Comparison of ENCODE assay signal across 13 cellular contexts in genomic region chr1:154840557-154841176, GRCh38. TPM values are rescaled to one million over a fixed set of nuclear protein-coding genes. Genes with fewer than 3 reads are reported as not detected.
A peak's percentile ranks its signal among the peaks of the same experiment; 100 is the strongest.
DNase-seq lines count a peak whose midpoint lies in the region; ATAC-seq and TF ChIP-seq lines count a peak whose summit lies in the region.
"Had no signal": no experiment of that assay in that cellular context is flagged by ENCODE, and none has a peak within 500 bp of the region (broad histone marks: within the 10 kb centered on the region; RNA-seq: fewer than 3 reads in every experiment).

No MANE protein-coding gene starts in this region.

- peak; percentile 62 for ATAC-seq in IMR-90 (ENCODE audit: low read depth)
- no peak for ATAC-seq in gastroesophageal sphincter
- no peak for ATAC-seq in body of pancreas

- H3K9me3 Mint-ChIP-seq in nephron = no peaks in the 10 kb centered on the region

- no peak overlapping the region for H3K4ac ChIP-seq in IMR-90 (ENCODE audit: low read depth, low read length)

- no peak overlapping the region for H4K91ac ChIP-seq in IMR-90 (ENCODE audit: insufficient read depth, low read depth, low read length)

- no peaks in the 10 kb centered on the region for H3K36me3 ChIP-seq in ACC112 (ENCODE audit: insufficient read depth, low read length)
- no peaks in the 10 kb centered on the region for H3K36me3 ChIP-seq in IMR-90 (ENCODE audit: control insufficient read depth, insufficient read depth, low read length)
- H3K36me3 ChIP-seq in gastroesophageal sphincter = no peaks in the 10 kb centered on the region
- no peaks in the 10 kb centered on the region for H3K36me3 ChIP-seq in body of pancreas (replicated peaks in 1 of 2; ENCODE audit: insufficient read depth in 1 of 2, low read depth in 2 of 2)
- H3K36me3 ChIP-seq: upper lobe of left lung had no signal

- H2AFZ ChIP-seq in ACC112 (ENCODE audit: low read length, unreplicated experiment) (peak overlapping the region; percentile 51), IMR-90 (replicated peaks; ENCODE audit: low read length, poor library complexity) (peak overlapping the region; percentile 77)

- peak overlapping the region; percentile 73 for H4K5ac ChIP-seq in IMR-90 (ENCODE audit: low read depth, low read length)

- BruUV-seq in IMR-90 (replicated peaks; lab: Mats Ljungman, UMichigan) = no TSS peak

- peaks cover 6% of the 10 kb centered on the region for H3K4me1 ChIP-seq in ACC112 (ENCODE audit: control insufficient read depth, insufficient read depth, low read length, unreplicated experiment)
- H3K4me1 ChIP-seq in IMR-90 (ENCODE audit: control insufficient read depth, insufficient read depth, low read length) = peaks cover 10% of the 10 kb centered on the region; the same call in 1 of the 2 replicates
- peaks cover 0 to 34% (median 0%) of the 10 kb centered on the region in 3 donors for H3K4me1 ChIP-seq in gastroesophageal sphincter
- H3K4me1 ChIP-seq in body of pancreas = peaks cover under 1% of the 10 kb centered on the region

- H4K8ac ChIP-seq in IMR-90 (ENCODE audit: low read depth in 2 of 2, low read length in 2 of 2) = peak overlapping the region; percentile 70 to 85

- H3K27ac ChIP-seq in ACC112 (ENCODE audit: low read depth, low read length) (no peak overlapping the region), IMR-90 (ENCODE audit: insufficient read depth, low read length) (peak overlapping the region; percentile 12; the same call in 1 of the 2 replicates), gastroesophageal sphincter (peak overlapping the region in 2 of 4 donors; percentile 51 to 52), body of pancreas (no peak overlapping the region)

- no peak overlapping the region for H2BK20ac ChIP-seq in IMR-90 (ENCODE audit: low read depth, low read length)

- TF ChIP-seq CTCF in IMR-90 (conservative IDR thresholded peaks at IDR 0.05; ENCODE audit: low read depth, low read length) = no peak
- no peak for TF ChIP-seq CTCF in nephron (IDR thresholded peaks at IDR 0.05; ENCODE audit: unreplicated experiment in 3 of 3)
- no peak for TF ChIP-seq CTCF in lower leg skin (IDR thresholded peaks at IDR 0.05)
- TF ChIP-seq CTCF in gastroesophageal sphincter (IDR thresholded peaks at IDR 0.05) = no peak
- TF ChIP-seq CTCF in body of pancreas (IDR thresholded peaks at IDR 0.05) = no peak

- H3K27me3 ChIP-seq in ACC112 (ENCODE audit: insufficient read depth, low read length) = no peaks in the 10 kb centered on the region; the same call in 1 of the 2 replicates
- H3K27me3 ChIP-seq in IMR-90 (ENCODE audit: control insufficient read depth, insufficient read depth, low read length) = peaks cover 46% of the 10 kb centered on the region
- no peaks in the 10 kb centered on the region for H3K27me3 ChIP-seq in gastroesophageal sphincter
- H3K27me3 ChIP-seq in body of pancreas = no peaks in the 10 kb centered on the region
- H3K27me3 ChIP-seq: upper lobe of left lung had no signal

- no peaks in the 10 kb centered on the region; the same call in 1 of the 2 replicates for H3K9me1 ChIP-seq in IMR-90 (ENCODE audit: insufficient read depth, low read length)

- TF ChIP-seq RAD21 in IMR-90 (IDR thresholded peaks at IDR 0.05; ENCODE audit: low read length) = no peak

- H3K14ac ChIP-seq in IMR-90 (replicated peaks; ENCODE audit: low read depth, low read length) = 0 out of 2 replicates have a peak overlapping the region, but pooled peaks have one; percentile 48

- H3K27me3 Mint-ChIP-seq in nephron (ENCODE audit: low read depth) = peaks cover 3% of the 10 kb centered on the region

- no CpG with 5 or more reads among the region's 12 CpGs for WGBS in IMR-90 (ENCODE audit: extremely low coverage in 2 of 2, insufficient read length in 1 of 2), 2 experiments
- 75 to 84% methylated on average over 12 of the region's 12 CpGs for WGBS in lower leg skin, 2 donors
- WGBS in gastroesophageal sphincter (ENCODE audit: low coverage in 1 of 2), 2 donors = 55% methylated on average over 7 of the region's 12 CpGs; no CpG with 5 or more reads in 1 of the 2 donors
- 65 to 67% methylated on average over 5 to 12 of the region's 12 CpGs for WGBS in body of pancreas, 2 donors

- H3K9me3 ChIP-seq in IMR-90 (ENCODE audit: control insufficient read depth, insufficient read depth, low read length) = no peaks in the 10 kb centered on the region
- no peaks in the 10 kb centered on the region for H3K9me3 ChIP-seq in gastroesophageal sphincter
- H3K9me3 ChIP-seq in body of pancreas = no peaks in the 10 kb centered on the region
- H3K9me3 ChIP-seq: upper lobe of left lung had no signal

- dilution Hi-C loops in IMR-90 (cut with HindIII; ENCODE audit: low sequenced_read_pairs, unreplicated experiment) = no loop called here

- no peaks in the 10 kb centered on the region for H3K79me2 ChIP-seq in ACC112 (ENCODE audit: control insufficient read depth, insufficient read depth, low read length, unreplicated experiment)

- no peaks in the 10 kb centered on the region for H3K36me3 Mint-ChIP-seq in nephron (ENCODE audit: low read depth)

- peak overlapping the region; percentile 98 to 99 (median 98) for H3K27ac Mint-ChIP-seq in nephron

- peak overlapping the region; percentile 29; the same call in 1 of the 2 replicates for H3K9ac ChIP-seq in IMR-90 (ENCODE audit: low read depth, low read length)

- peak overlapping the region; percentile 6 to 60 (median 49) for H3K4me3 Mint-ChIP-seq in nephron

- H3K4me3 ChIP-seq in ACC112 (ENCODE audit: low read depth, low read length) = no peak overlapping the region
- H3K4me3 ChIP-seq in IMR-90 (ENCODE audit: insufficient read depth, low read depth, low read length) = no peak overlapping the region
- H3K4me3 ChIP-seq in lower leg skin (ENCODE audit: low read depth, poor library complexity, severe bottlenecking) = no peak overlapping the region
- H3K4me3 ChIP-seq in gastroesophageal sphincter = no peak overlapping the region
- H3K4me3 ChIP-seq in body of pancreas = no peak overlapping the region
- H3K4me3 ChIP-seq: upper lobe of left lung had no signal

- no peaks in the 10 kb centered on the region for H4K20me1 ChIP-seq in IMR-90 (ENCODE audit: insufficient read depth, low read length)

- no peak for TF ChIP-seq POLR2A in IMR-90 (IDR thresholded peaks at IDR 0.05; ENCODE audit: low read depth, low read length)
- no peak for TF ChIP-seq POLR2A in lower leg skin (IDR thresholded peaks at IDR 0.05)
- no peak for TF ChIP-seq POLR2A in gastroesophageal sphincter (IDR thresholded peaks at IDR 0.05)
- no peak for TF ChIP-seq POLR2A in body of pancreas (IDR thresholded peaks at IDR 0.05)

- TF ChIP-seq EP300 in gastroesophageal sphincter (IDR thresholded peaks at IDR 0.05) = no peak

- DNase-seq in IMR-90 (peak; percentile 26), dermis blood vessel endothelial cell (peak; percentile 63), lower leg skin (ENCODE audit: low spot score in 2 of 2) (no peak), body of pancreas (no peak)
- no peak for DNase-seq in activated naive CD4-positive, alpha-beta T cell treated with anti-CD3 and anti-CD28 coated beads, Interleukin-2, amount 50 U/mL, for 16 hours
- DNase-seq: DMS79, KG1, NCI-H2107, right cardiac atrium, upper lobe of left lung had no signal

- no peak overlapping the region for H2AK9ac ChIP-seq in IMR-90 (replicated peaks; ENCODE audit: low read depth, low read length, poor library complexity)

- in situ Hi-C loops in IMR-90 (cut with MboI; ENCODE audit: low sequenced_read_pairs) = no loop called here

- intact Hi-C loops in IMR-90 (cut with micrococcal nuclease) = no loop called here
- intact Hi-C loops in lower leg skin (cut with DNase I; ENCODE audit: low total_unique reads) = no loop called here
- intact Hi-C loops in body of pancreas (cut with DNase I) = no loop called here

- H2BK15ac ChIP-seq in IMR-90 (ENCODE audit: low read depth, low read length) = no peak overlapping the region

- no peak overlapping the region for H2BK5ac ChIP-seq in IMR-90 (ENCODE audit: low read depth, low read length, poor library complexity, severe bottlenecking)

- peaks cover 71% of the 10 kb centered on the region for H3K4me1 Mint-ChIP-seq in nephron

- peak overlapping the region; percentile 24; the same call in 1 of the 2 replicates for H3K18ac ChIP-seq in IMR-90 (ENCODE audit: low read depth, low read length)

- no peak overlapping the region for H2AK5ac ChIP-seq in IMR-90 (ENCODE audit: low read depth, low read length)

- H3K79me1 ChIP-seq in IMR-90 (ENCODE audit: low read depth in 1 of 2, low read length in 2 of 2) = no peaks in the 10 kb centered on the region

- POLR2A ChIA-PET in IMR-90 (lab: Charles Lee; ENCODE audit: unreplicated experiment) = no interaction called here

- H2BK120ac ChIP-seq in IMR-90 (ENCODE audit: low read depth, low read length) = peak overlapping the region; percentile 54; the same call in 1 of the 2 replicates

- CTCF ChIA-PET in IMR-90 (lab: Yijun Ruan, JAX) = no interaction called here

- no peak overlapping the region for H3K4me2 ChIP-seq in IMR-90 (ENCODE audit: low read depth, low read length)

- H3K56ac ChIP-seq in IMR-90 (ENCODE audit: extremely low read depth, insufficient read depth, low read length) = no peak overlapping the region

- no peak overlapping the region for H3K23ac ChIP-seq in IMR-90 (ENCODE audit: low read depth, low read length)

TF ChIP-seq in IMR-90, 13 proteins besides CTCF, POLR2A, EP300 and RAD21 (continues in another document):
- TF ChIP-seq CHD1 (IDR thresholded peaks at IDR 0.05; ENCODE audit: low read depth, low read length) (no peak), SMC3 (IDR thresholded peaks at IDR 0.05; ENCODE audit: low read depth, low read length) (no peak), MXI1 (IDR thresholded peaks at IDR 0.05; ENCODE audit: borderline replicate concordance, low read depth, low read length) (no peak), NFE2L2 (IDR thresholded peaks at IDR 0.05; ENCODE audit: low read depth, low read length) (no peak), CEBPB (IDR thresholded peaks at IDR 0.05; ENCODE audit: low read depth, low read length) (no peak), BHLHE40 (IDR thresholded peaks at IDR 0.05; ENCODE audit: low read depth, low read length) (no peak)
- TF ChIP-seq, protein P1, sequence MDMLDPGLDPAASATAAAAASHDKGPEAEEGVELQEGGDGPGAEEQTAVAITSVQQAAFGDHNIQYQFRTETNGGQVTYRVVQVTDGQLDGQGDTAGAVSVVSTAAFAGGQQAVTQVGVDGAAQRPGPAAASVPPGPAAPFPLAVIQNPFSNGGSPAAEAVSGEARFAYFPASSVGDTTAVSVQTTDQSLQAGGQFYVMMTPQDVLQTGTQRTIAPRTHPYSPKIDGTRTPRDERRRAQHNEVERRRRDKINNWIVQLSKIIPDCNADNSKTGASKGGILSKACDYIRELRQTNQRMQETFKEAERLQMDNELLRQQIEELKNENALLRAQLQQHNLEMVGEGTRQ (IDR thresholded peaks at IDR 0.05; ENCODE audit: low read depth, low read length) = no peak

RNA-seq across cellular contexts. Expression of gene KCNN3, which starts 29.4 kb away (rescaled TPM):
- not detected in 2 replicates for total RNA-seq in IMR-90 (2012; rRNA removed)
- 0.02 and 0.07 TPM in 2 replicates for polyA plus RNA-seq in IMR-90 (2012; rRNA removed)
- polyA plus RNA-seq in IMR-90 (2012; cell fraction: cytosol; rRNA removed) = under 0.01 and 0.02 TPM in 2 replicates
- 0.01 and 0.05 TPM in 2 replicates for polyA plus RNA-seq in IMR-90 (2012; cell fraction: nucleus; rRNA removed; ENCODE audit: low replicate concordance)
- total RNA-seq in dermis blood vessel endothelial cell = 1.7 and 3.6 TPM in 2 replicates
- 1 to 10 TPM in 1 of 4 donors, under 1 TPM in 3; 0.13 to 2.1 (median 0.36) TPM for total RNA-seq in lower leg skin
- 10 to 100 TPM in 1 of 4 donors, 1 to 10 TPM in 3; 1.8 to 13.7 (median 8.1) TPM for total RNA-seq in gastroesophageal sphincter
- total RNA-seq in body of pancreas = 1 to 10 TPM in 1 of 2 donors, under 1 TPM in 1; 0.33 to 1.6 TPM

Comparison
In these comparisons a context has a peak if more than half of its experiments do, and no peak if none do; other contexts are left out.
1. DNase-seq: peak in IMR-90 (single experiment) and dermis blood vessel endothelial cell (single experiment); none in activated naive CD4-positive, alpha-beta T cell treated with anti-CD3 and anti-CD28 coated beads, Interleukin-2, amount 50 U/mL, for 16 hours (single experiment), lower leg skin (0 of 2) and body of pancreas (0 of 4).